12 cellular contexts compared by ENCODE assay signal in the genomic region with DNA sequence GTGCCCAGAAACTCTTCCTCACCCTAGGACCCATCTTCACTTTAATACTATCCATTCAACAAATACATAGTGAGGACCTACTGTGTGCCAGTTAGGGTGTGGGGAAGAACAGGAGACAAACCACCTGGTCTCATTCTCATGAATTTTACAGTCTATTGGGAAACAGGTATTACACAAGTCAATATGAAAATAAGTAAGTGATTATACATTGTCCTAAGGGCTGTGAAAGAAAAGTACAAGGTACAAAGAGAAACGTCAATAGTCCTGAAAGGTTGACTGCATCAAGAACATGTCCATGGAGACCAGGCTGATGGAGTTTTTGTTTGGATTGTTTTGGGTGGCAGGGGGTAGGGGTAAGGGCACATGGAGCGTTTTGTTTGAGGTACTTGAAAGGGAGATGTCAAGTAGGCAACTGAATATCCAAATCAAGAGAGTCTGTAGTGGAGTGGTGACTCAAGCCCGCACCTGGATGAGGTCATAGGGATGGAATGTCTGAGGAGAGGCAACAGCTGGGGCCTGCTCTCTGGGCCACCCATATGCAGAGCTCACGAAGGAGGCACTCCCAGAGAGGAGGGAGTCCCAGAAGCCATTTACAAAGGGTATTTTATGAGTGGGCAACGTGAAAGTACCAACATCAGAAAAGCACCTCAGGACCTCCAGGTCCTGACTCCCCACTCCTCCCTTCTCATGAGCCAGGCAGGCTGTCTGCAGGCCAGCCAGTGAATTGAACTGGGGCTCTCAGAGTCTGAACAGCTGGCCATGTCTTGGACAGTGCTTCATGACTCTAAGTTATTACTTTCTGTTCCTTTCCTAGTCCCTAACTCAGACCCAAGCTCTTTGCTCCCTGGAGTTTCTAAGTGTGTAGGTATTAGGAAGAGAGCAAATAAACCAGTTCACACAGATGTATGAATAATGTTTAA.
DNase-seq lines count a peak whose midpoint lies in the region; ATAC-seq and TF ChIP-seq lines count a peak whose summit lies in the region.
"Had no signal": no experiment of that assay in that cellular context is flagged by ENCODE, and none has a peak within 500 bp of the region (broad histone marks: within the 10 kb centered on the region; RNA-seq: fewer than 3 reads in every experiment).

No MANE protein-coding gene starts in this region.

- no peaks in the 10 kb centered on the region for H3K36me3 ChIP-seq in right atrium auricular region
- no peaks in the 10 kb centered on the region for H3K36me3 ChIP-seq in CD8-positive, alpha-beta T cell (ENCODE audit: insufficient read depth, low read length)
- H3K36me3 ChIP-seq in spleen, result no peaks in the 10 kb centered on the region

- POLR2A ChIA-PET in CD8-positive, alpha-beta T cell (lab: Charles Lee), result interaction anchor here (0.9 to 7.0 kb wide), 3 partner anchors 9 to 260 kb away, joined by 3 to 42 read pairs (median 5); no protein-coding TSS in a partner anchor

- TF ChIP-seq CTCF in right atrium auricular region (IDR thresholded peaks at IDR 0.05), result no peak
- TF ChIP-seq CTCF in progenitor cell of endocrine pancreas (IDR thresholded peaks at IDR 0.05; ENCODE audit: unreplicated experiment), result no peak
- TF ChIP-seq CTCF in CD8-positive, alpha-beta T cell (IDR thresholded peaks at IDR 0.05), result no peak
- TF ChIP-seq CTCF in spleen (IDR thresholded peaks at IDR 0.05 in 8 of 11, conservative IDR thresholded peaks at IDR 0.05 in 3 of 11), result no peak

- intact Hi-C loops in CD8-positive, alpha-beta T cell (cut with DNase I, micrococcal nuclease), result no loop called here
- intact Hi-C loops in spleen (cut with DNase I; ENCODE audit: low total_unique reads), result no loop called here

- H3K27ac Mint-ChIP-seq in progenitor cell of endocrine pancreas, result peak overlapping the region; percentile 100
- no peak overlapping the region for H3K27ac Mint-ChIP-seq in CD8-positive, alpha-beta T cell
- H3K27ac Mint-ChIP-seq: activated naive CD8-positive, alpha-beta T cell treated with anti-CD3 and anti-CD28 coated beads for 36 hours had no signal

- no peak for TF ChIP-seq POLR2A in spleen (IDR thresholded peaks at IDR 0.05)

- CTCF ChIA-PET in CD8-positive, alpha-beta T cell (lab: Charles Lee), result interaction anchor here (1.0 to 1.8 kb wide), 3 partner anchors 67 to 683 kb away, joined by 3 to 6 read pairs (median 3); no protein-coding TSS in a partner anchor

- no peaks in the 10 kb centered on the region for H3K27me3 ChIP-seq in right atrium auricular region
- H3K27me3 ChIP-seq in CD8-positive, alpha-beta T cell (ENCODE audit: insufficient read depth, low read length), result no peaks in the 10 kb centered on the region
- no peaks in the 10 kb centered on the region for H3K27me3 ChIP-seq in spleen (replicated peaks in 1 of 7)

- H3K4me3 Mint-ChIP-seq in progenitor cell of endocrine pancreas (ENCODE audit: low read depth), result no peak overlapping the region
- H3K4me3 Mint-ChIP-seq in CD8-positive, alpha-beta T cell, result no peak overlapping the region
- H3K4me3 Mint-ChIP-seq: activated naive CD8-positive, alpha-beta T cell treated with anti-CD3 and anti-CD28 coated beads for 36 hours had no signal

- H3K4me3 ChIP-seq in right atrium auricular region (no peak overlapping the region), spleen (no peak overlapping the region)
- no peak overlapping the region for H3K4me3 ChIP-seq in CD8-positive, alpha-beta T cell (ENCODE audit: low read depth, low read length)

- H3K9me3 ChIP-seq in right atrium auricular region (peaks cover 0 to 3% of the 10 kb centered on the region in 2 donors), spleen (no peaks in the 10 kb centered on the region)
- no peaks in the 10 kb centered on the region for H3K9me3 ChIP-seq in CD8-positive, alpha-beta T cell (ENCODE audit: low read length)

- peaks cover 1% of the 10 kb centered on the region for H3K36me3 Mint-ChIP-seq in progenitor cell of endocrine pancreas (ENCODE audit: insufficient read depth)
- no peaks in the 10 kb centered on the region for H3K36me3 Mint-ChIP-seq in CD8-positive, alpha-beta T cell
- H3K36me3 Mint-ChIP-seq: activated naive CD8-positive, alpha-beta T cell treated with anti-CD3 and anti-CD28 coated beads for 36 hours had no signal

- no peak for ATAC-seq in CD8-positive, alpha-beta T cell

- peak; percentile 84 for DNase-seq in ELF-1 (ENCODE audit: low read depth, low spot score)
- peak; percentile 90 for DNase-seq in NCI-H510A treated with DMSO at 0.1 percent for 48 hours (lab: John Stamatoyannopoulos, UW)
- no peak for DNase-seq in right atrium auricular region (ENCODE audit: low spot score)
- DNase-seq in progenitor cell of endocrine pancreas (ENCODE audit: low spot score, unreplicated experiment), result peak; percentile 28
- DNase-seq in CD8-positive, alpha-beta T cell, result no peak
- DNase-seq in NOMO-1 treated with dmso at 0.1 percent for 144 hours (lab: John Stamatoyannopoulos, UW; ENCODE audit: unreplicated experiment), result no peak
- no peak for DNase-seq in spleen
- no peak for DNase-seq in stimulated activated CD4-positive, alpha-beta T cell treated with anti-CD3 and anti-CD28 coated beads, Interleukin-2, amount 100 ng/mL, for 24 hours
- DNase-seq: activated naive CD8-positive, alpha-beta T cell treated with anti-CD3 and anti-CD28 coated beads for 36 hours; COR-L47; T-helper 1 cell had no signal

- WGBS in spleen, 5 donors, result 87 to 94% (median 91%) methylated on average over 5 of the region's 5 CpGs

- H3K27ac ChIP-seq in right atrium auricular region (peak overlapping the region; percentile 3 to 60), spleen (peak overlapping the region in 4 of 8 donors; percentile 35 to 75 (median 62))
- H3K27ac ChIP-seq in CD8-positive, alpha-beta T cell (ENCODE audit: low read depth, low read length), result no peak overlapping the region
- H3K27ac ChIP-seq: KMS-11 had no signal

- H3K4me1 ChIP-seq in right atrium auricular region, result peaks cover 0 to 62% of the 10 kb centered on the region in 2 donors
- peaks cover 21% of the 10 kb centered on the region for H3K4me1 ChIP-seq in CD8-positive, alpha-beta T cell (ENCODE audit: insufficient read depth, low read length)
- peaks cover 5 to 78% (median 27%) of the 10 kb centered on the region in 6 donors for H3K4me1 ChIP-seq in spleen

- no peaks in the 10 kb centered on the region for H3K27me3 Mint-ChIP-seq in progenitor cell of endocrine pancreas
- no peaks in the 10 kb centered on the region for H3K27me3 Mint-ChIP-seq in CD8-positive, alpha-beta T cell (ENCODE audit: low read depth)
- H3K27me3 Mint-ChIP-seq: activated naive CD8-positive, alpha-beta T cell treated with anti-CD3 and anti-CD28 coated beads for 36 hours had no signal

- peaks cover 4% of the 10 kb centered on the region for H3K9me3 Mint-ChIP-seq in progenitor cell of endocrine pancreas (ENCODE audit: low read depth)
- H3K9me3 Mint-ChIP-seq in CD8-positive, alpha-beta T cell, result no peaks in the 10 kb centered on the region
- H3K9me3 Mint-ChIP-seq: activated naive CD8-positive, alpha-beta T cell treated with anti-CD3 and anti-CD28 coated beads for 36 hours had no signal

- H3K4me1 Mint-ChIP-seq in progenitor cell of endocrine pancreas (ENCODE audit: low read depth), result peaks cover 59% of the 10 kb centered on the region
- H3K4me1 Mint-ChIP-seq in CD8-positive, alpha-beta T cell (ENCODE audit: low read depth), result peaks cover 39% of the 10 kb centered on the region

Comparison
In these comparisons a context has a peak if more than half of its experiments do, and no peak if none do; other contexts are left out.
1. DNase-seq: peak in ELF-1 (single experiment), NCI-H510A treated with DMSO at 0.1 percent for 48 hours (single experiment) and progenitor cell of endocrine pancreas (single experiment); none in right atrium auricular region (single experiment), CD8-positive, alpha-beta T cell (0 of 7), NOMO-1 treated with dmso at 0.1 percent for 144 hours (single experiment), spleen (single experiment) and stimulated activated CD4-positive, alpha-beta T cell treated with anti-CD3 and anti-CD28 coated beads, Interleukin-2, amount 100 ng/mL, for 24 hours (0 of 2).